ENCODE assay signal across 20 cellular contexts in genomic region chr2:146527166-146527565, GRCh38.
"Had no signal": no experiment of that assay in that cellular context is flagged by ENCODE, and none has a peak within 500 bp of the region (broad histone marks: within the 10 kb centered on the region; RNA-seq: fewer than 3 reads in every experiment).

No MANE protein-coding gene starts in this region.

- ATAC-seq: activated T-helper 17 cell treated with anti-CD3 and anti-CD28 coated beads, Interleukin-2, amount 50 U/mL, for 72 hours; esophagus mucosa; naive thymus-derived CD8-positive, alpha-beta T cell had no signal

- H3K27ac ChIP-seq: dorsolateral prefrontal cortex, neutrophil, right atrium auricular region, tibial nerve, uterus, WERI-Rb-1 had no signal

- H3K4me1 ChIP-seq: right atrium auricular region, tibial nerve, uterus had no signal

- H3K9me3 ChIP-seq: neutrophil, tibial nerve, uterus had no signal

- DNase-seq: activated CD4-positive, alpha-beta T cell treated with anti-CD3 and anti-CD28 coated beads, Interleukin-2, amount 50 U/mL, for 48 hours; activated naive CD4-positive, alpha-beta T cell treated with Interleukin-2 at 50 U/mL for 16 hours; aorta; dorsolateral prefrontal cortex; hippocampal formation; mesenchymal stem cell; naive thymus-derived CD8-positive, alpha-beta T cell; posterior cingulate gyrus; small intestine; stimulated activated CD4-positive, alpha-beta T cell treated with anti-CD3 and anti-CD28 coated beads, Interleukin-4, amount 100 ng/mL, for 24 hours; stimulated activated naive CD4-positive, alpha-beta T cell; substantia nigra; uterus; WERI-Rb-1 had no signal

- H3K36me3 ChIP-seq: neutrophil, right atrium auricular region, tibial nerve, uterus, WERI-Rb-1 had no signal

- H3K27me3 ChIP-seq: neutrophil, right atrium auricular region, tibial nerve, uterus had no signal

- FAIRE-seq: endometrium had no signal

- H3K4me3 ChIP-seq: dorsolateral prefrontal cortex, right atrium auricular region, tibial nerve, uterus had no signal
